ENCODE assay signal across 10 cellular contexts in genomic region chr18:2960983-2961696, GRCh38. TPM values are rescaled to one million over a fixed set of nuclear protein-coding genes. Genes with fewer than 3 reads are reported as not detected.
DNase-seq lines count a peak whose midpoint lies in the region; ATAC-seq and TF ChIP-seq lines count a peak whose summit lies in the region.
"Had no signal": no experiment of that assay in that cellular context is flagged by ENCODE, and none has a peak within 500 bp of the region (broad histone marks: within the 10 kb centered on the region; RNA-seq: fewer than 3 reads in every experiment).

No MANE protein-coding gene starts in this region.

- no peaks in the 10 kb centered on the region for H3K27me3 ChIP-seq in left ventricle myocardium inferior (ENCODE audit: low read depth)
- H3K27me3 ChIP-seq: SJSA1 had no signal

- peak overlapping the region; percentile 55 for H3K27ac Mint-ChIP-seq in chondrocyte (ENCODE audit: unreplicated experiment)
- peak overlapping the region; percentile 30 to 79 (median 78) for H3K27ac Mint-ChIP-seq in nephron

- DNase-seq in left ventricle myocardium inferior (no peak), Right ventricle myocardium superior (no peak), chondrocyte (ENCODE audit: low spot score) (no peak), G401 (ENCODE audit: low spot score) (no peak), NCI-H524 (lab: John Stamatoyannopoulos, UW) (no peak)

- H3K4me1 ChIP-seq in left ventricle myocardium inferior = peaks cover 58% of the 10 kb centered on the region

- H3K4me3 ChIP-seq in left ventricle myocardium inferior = no peak overlapping the region
- H3K4me3 ChIP-seq: prostate gland, SJSA1 had no signal

- no peaks in the 10 kb centered on the region for H3K36me3 ChIP-seq in left ventricle myocardium inferior
- H3K36me3 ChIP-seq: prostate gland had no signal

- H3K27ac ChIP-seq in left ventricle myocardium inferior (replicated peaks) = peak overlapping the region; percentile 70
- H3K27ac ChIP-seq: SJSA1 had no signal

- no peaks in the 10 kb centered on the region for H3K27me3 Mint-ChIP-seq in chondrocyte (ENCODE audit: low read depth)
- H3K27me3 Mint-ChIP-seq in nephron (ENCODE audit: low read depth) = no peaks in the 10 kb centered on the region

- H3K9me3 Mint-ChIP-seq in chondrocyte (ENCODE audit: low read depth) = no peaks in the 10 kb centered on the region
- H3K9me3 Mint-ChIP-seq in nephron = no peaks in the 10 kb centered on the region

- TF ChIP-seq CTCF in left ventricle myocardium inferior (IDR thresholded peaks at IDR 0.05; ENCODE audit: borderline replicate concordance) (no peak), chondrocyte (IDR thresholded peaks at IDR 0.05) (no peak), nephron (IDR thresholded peaks at IDR 0.05; ENCODE audit: unreplicated experiment in 3 of 3) (no peak)

- in situ Hi-C loops in G401 (cut with HindIII; ENCODE audit: low sequenced_read_pairs) = no loop called here

- H3K4me3 Mint-ChIP-seq in chondrocyte (ENCODE audit: unreplicated experiment) (no peak overlapping the region), nephron (no peak overlapping the region)

- no peaks in the 10 kb centered on the region for H3K9me3 ChIP-seq in left ventricle myocardium inferior (replicated peaks)
- H3K9me3 ChIP-seq: prostate gland, SJSA1 had no signal

- H3K36me3 Mint-ChIP-seq in chondrocyte (ENCODE audit: low read depth) (peaks cover 6% of the 10 kb centered on the region), nephron (ENCODE audit: low read depth) (peaks cover 23% of the 10 kb centered on the region)

- H3K4me1 Mint-ChIP-seq in chondrocyte (ENCODE audit: low read depth) (peaks cover 62% of the 10 kb centered on the region), nephron (peaks cover 37% of the 10 kb centered on the region)

- intact Hi-C loops in left ventricle myocardium inferior (cut with micrococcal nuclease) (no loop called here), Right ventricle myocardium superior (cut with DNase I) (no loop called here)

- ATAC-seq in Right ventricle myocardium superior (ENCODE audit: poor library complexity) (no peak), HG03520 (IDR thresholded peaks at IDR 0.05; ENCODE audit: unreplicated experiment) (no peak), HG03045 (IDR thresholded peaks at IDR 0.05; ENCODE audit: unreplicated experiment) (no peak)

RNA-seq across cellular contexts. Expression of gene LPIN2, which starts 51.8 kb away (rescaled TPM):
- total RNA-seq in left ventricle myocardium inferior (8.2 TPM), Right ventricle myocardium superior (10.4 TPM), chondrocyte (30.3 to 38.7 TPM (median 38.6 TPM) in 3 replicates)
- 23.2 and 33.5 TPM in 2 replicates for total RNA-seq in G401 (2014; rRNA removed; shearing (Covaris generic))
